Comparison of ENCODE assay signal across 2 cellular contexts in the genomic region with DNA sequence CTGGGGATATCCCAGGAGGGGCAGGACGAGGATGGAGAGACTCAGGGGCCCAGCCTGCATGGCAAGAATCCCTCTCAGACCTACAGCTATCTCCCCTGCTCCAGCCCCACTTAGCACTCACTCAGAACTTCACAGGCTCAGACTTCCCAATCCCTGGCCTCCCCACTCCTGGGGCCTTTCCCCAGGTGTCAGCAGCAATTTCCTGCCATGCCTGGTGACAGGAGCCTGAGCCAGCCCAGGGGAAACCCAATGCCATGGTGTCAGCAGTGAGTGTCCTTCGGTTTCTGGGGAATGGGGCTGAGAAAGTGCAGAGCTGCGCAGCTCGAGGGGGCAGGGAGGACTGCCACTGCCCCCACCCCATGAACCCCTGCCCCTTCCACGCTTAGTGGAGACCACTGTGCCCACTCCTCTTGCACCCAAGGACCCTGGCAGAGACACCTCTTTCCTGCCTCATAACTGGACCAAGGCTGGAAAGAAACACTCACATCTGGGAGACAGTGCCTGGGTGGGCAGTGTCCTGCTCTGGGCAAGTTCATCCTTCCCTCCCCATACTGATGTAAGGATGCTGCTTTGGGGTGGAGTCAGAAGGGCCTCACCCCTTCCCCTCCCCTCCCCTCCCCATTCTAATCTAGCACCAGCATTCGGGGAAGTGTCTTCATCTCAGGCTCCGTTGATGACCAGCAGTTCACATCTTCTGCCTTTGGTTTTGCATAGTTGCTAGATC.
TF ChIP-seq lines count a peak whose summit lies in the region.

No MANE protein-coding gene starts in this region.

TF ChIP-seq in SK-N-SH, 30 proteins besides CTCF, POLR2A, EP300 and RAD21:
- TF ChIP-seq POLR2AphosphoS5 (IDR thresholded peaks at IDR 0.05; ENCODE audit: low read depth, low read length) (peak; percentile 73), TEAD4 (IDR thresholded peaks at IDR 0.05; ENCODE audit: borderline replicate concordance, insufficient read depth) (no peak), FOXJ3 (CRISPR knock-in tag; IDR thresholded peaks at IDR 0.05) (peak; percentile 48; the same call in 1 of the 2 replicates), PBX3 (IDR thresholded peaks at IDR 0.05) (peak; percentile 93), SIN3A (IDR thresholded peaks at IDR 0.05; ENCODE audit: borderline replicate concordance, low read depth, low read length) (peak; percentile 29; the same call in 1 of the 2 replicates), JUND (IDR thresholded peaks at IDR 0.05) (no peak; the same call in 1 of the 2 replicates), ELF1 (IDR thresholded peaks at IDR 0.05) (no peak), RXRA (IDR thresholded peaks at IDR 0.05; ENCODE audit: borderline replicate concordance, low read depth) (peak; percentile 28; the same call in 1 of the 2 replicates), SMC3 (IDR thresholded peaks at IDR 0.05; ENCODE audit: low read depth, low read length) (0 out of 2 replicates have a peak, but pooled peaks have one; percentile 10), TCF12 (IDR thresholded peaks at IDR 0.05) (peak; percentile 94), RCOR1 (IDR thresholded peaks at IDR 0.05; ENCODE audit: low read length) (peak; percentile 29; the same call in 1 of the 2 replicates), GATA2 (CRISPR knock-in tag; IDR thresholded peaks at IDR 0.05) (peak; percentile 52; the same call in 1 of the 2 replicates)
- TF ChIP-seq, protein P1, sequence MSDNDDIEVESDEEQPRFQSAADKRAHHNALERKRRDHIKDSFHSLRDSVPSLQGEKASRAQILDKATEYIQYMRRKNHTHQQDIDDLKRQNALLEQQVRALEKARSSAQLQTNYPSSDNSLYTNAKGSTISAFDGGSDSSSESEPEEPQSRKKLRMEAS (IDR thresholded peaks at IDR 0.05; ENCODE audit: low read depth), result no peak

TF ChIP-seq in H1, 55 proteins besides CTCF, POLR2A, EP300 and RAD21:
- TF ChIP-seq, protein P1 (IDR thresholded peaks at IDR 0.05), result no peak
- TF ChIP-seq RBBP5 (IDR thresholded peaks at IDR 0.05; ENCODE audit: borderline replicate concordance, low read depth, low read length), result no peak
- TF ChIP-seq SAP30 (IDR thresholded peaks at IDR 0.05; ENCODE audit: insufficient read depth, insufficient replicate concordance, low read length), result no peak
- no peak for TF ChIP-seq CHD7 (IDR thresholded peaks at IDR 0.05; ENCODE audit: insufficient replicate concordance, low read length)
- no peak for TF ChIP-seq EGR1 (IDR thresholded peaks at IDR 0.05; ENCODE audit: borderline replicate concordance, low read depth, low read length)
- no peak for TF ChIP-seq TBP (IDR thresholded peaks at IDR 0.05; ENCODE audit: low read depth, low read length)
- TF ChIP-seq CHD2 (IDR thresholded peaks at IDR 0.05; ENCODE audit: low read length), result no peak
- no peak for TF ChIP-seq MAFK (IDR thresholded peaks at IDR 0.05; ENCODE audit: low read depth, low read length)
- TF ChIP-seq BRCA1 (IDR thresholded peaks at IDR 0.05; ENCODE audit: low read depth, low read length), result no peak
- TF ChIP-seq, protein P2, sequence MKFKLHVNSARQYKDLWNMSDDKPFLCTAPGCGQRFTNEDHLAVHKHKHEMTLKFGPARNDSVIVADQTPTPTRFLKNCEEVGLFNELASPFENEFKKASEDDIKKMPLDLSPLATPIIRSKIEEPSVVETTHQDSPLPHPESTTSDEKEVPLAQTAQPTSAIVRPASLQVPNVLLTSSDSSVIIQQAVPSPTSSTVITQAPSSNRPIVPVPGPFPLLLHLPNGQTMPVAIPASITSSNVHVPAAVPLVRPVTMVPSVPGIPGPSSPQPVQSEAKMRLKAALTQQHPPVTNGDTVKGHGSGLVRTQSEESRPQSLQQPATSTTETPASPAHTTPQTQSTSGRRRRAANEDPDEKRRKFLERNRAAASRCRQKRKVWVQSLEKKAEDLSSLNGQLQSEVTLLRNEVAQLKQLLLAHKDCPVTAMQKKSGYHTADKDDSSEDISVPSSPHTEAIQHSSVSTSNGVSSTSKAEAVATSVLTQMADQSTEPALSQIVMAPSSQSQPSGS (IDR thresholded peaks at IDR 0.05; ENCODE audit: low read length), result no peak
- TF ChIP-seq, protein P3, sequence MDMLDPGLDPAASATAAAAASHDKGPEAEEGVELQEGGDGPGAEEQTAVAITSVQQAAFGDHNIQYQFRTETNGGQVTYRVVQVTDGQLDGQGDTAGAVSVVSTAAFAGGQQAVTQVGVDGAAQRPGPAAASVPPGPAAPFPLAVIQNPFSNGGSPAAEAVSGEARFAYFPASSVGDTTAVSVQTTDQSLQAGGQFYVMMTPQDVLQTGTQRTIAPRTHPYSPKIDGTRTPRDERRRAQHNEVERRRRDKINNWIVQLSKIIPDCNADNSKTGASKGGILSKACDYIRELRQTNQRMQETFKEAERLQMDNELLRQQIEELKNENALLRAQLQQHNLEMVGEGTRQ (IDR thresholded peaks at IDR 0.05; ENCODE audit: low read length), result no peak
- no peak for TF ChIP-seq NRF1 (IDR thresholded peaks at IDR 0.05; ENCODE audit: low read depth, low read length)
- no peak for TF ChIP-seq SIN3A (conservative IDR thresholded peaks at IDR 0.05 in 1 of 2, IDR thresholded peaks at IDR 0.05 in 1 of 2; ENCODE audit: low read depth in 1 of 2, low read length in 2 of 2)
- no peak for TF ChIP-seq KDM5A (IDR thresholded peaks at IDR 0.05; ENCODE audit: low read length)
- TF ChIP-seq SP2 (IDR thresholded peaks at IDR 0.05; ENCODE audit: low read length), result no peak
